In genomic region chr15:50059203-50059772, GRCh38 we compare ENCODE assay signal across 1 cellular context.
TF ChIP-seq lines count a peak whose summit lies in the region.

No MANE protein-coding gene starts in this region.

TF ChIP-seq in IMR-90, 13 proteins besides CTCF, POLR2A, EP300 and RAD21:
- no peak for TF ChIP-seq FOS (IDR thresholded peaks at IDR 0.05; ENCODE audit: low read depth, low read length)
- no peak for TF ChIP-seq NFE2L2 (IDR thresholded peaks at IDR 0.05; ENCODE audit: low read depth, low read length)
- TF ChIP-seq USF2 (IDR thresholded peaks at IDR 0.05; ENCODE audit: low read depth, low read length), result no peak
- TF ChIP-seq RFX5 (IDR thresholded peaks at IDR 0.05; ENCODE audit: low read depth, low read length), result no peak
- TF ChIP-seq MAFK (IDR thresholded peaks at IDR 0.05; ENCODE audit: low read depth, low read length), result no peak
- no peak for TF ChIP-seq MAZ (IDR thresholded peaks at IDR 0.05; ENCODE audit: borderline replicate concordance, low read depth, low read length)
- no peak for TF ChIP-seq CEBPB (IDR thresholded peaks at IDR 0.05; ENCODE audit: low read depth, low read length)
- no peak for TF ChIP-seq SMC3 (IDR thresholded peaks at IDR 0.05; ENCODE audit: low read depth, low read length)
